Comparison of ENCODE assay signal across 14 cellular contexts in genomic region chr12:110451263-110451662, GRCh38. TPM values are rescaled to one million over a fixed set of nuclear protein-coding genes. Genes with fewer than 3 reads are reported as not detected.
DNase-seq lines count a peak whose midpoint lies in the region; ATAC-seq and TF ChIP-seq lines count a peak whose summit lies in the region.
"Had no signal": no experiment of that assay in that cellular context is flagged by ENCODE, and none has a peak within 500 bp of the region (broad histone marks: within the 10 kb centered on the region; RNA-seq: fewer than 3 reads in every experiment).

No MANE protein-coding gene starts in this region.

- H3K4me2 ChIP-seq in SU-DHL-6 (ENCODE audit: low read depth, low read length, poor library complexity, severe bottlenecking): no peak overlapping the region

- no peaks in the 10 kb centered on the region for H3K9me3 ChIP-seq in SU-DHL-6 (ENCODE audit: insufficient read depth, low read length)
- H3K9me3 ChIP-seq in esophagus squamous epithelium: no peaks in the 10 kb centered on the region
- no peaks in the 10 kb centered on the region for H3K9me3 ChIP-seq in gastrocnemius medialis
- no peaks in the 10 kb centered on the region for H3K9me3 ChIP-seq in upper lobe of left lung

- in situ Hi-C loops in gastrocnemius medialis (cut with MboI; ENCODE audit: low sequenced_read_pairs in 4 of 4): loop anchor here in 3 of 4 donors (10.0 to 25.0 kb wide), 3 partner anchors 54 to 434 kb away; partner anchors contain the start of genes CCDC63 (in 1 of the 3), RAD9B (in 1 of the 3) and VPS29 (in 1 of the 3)

- TF ChIP-seq CTCF in SU-DHL-6 (IDR thresholded peaks at IDR 0.05; ENCODE audit: insufficient read depth, low read length, poor library complexity, severe bottlenecking) (no peak), esophagus squamous epithelium (IDR thresholded peaks at IDR 0.05) (no peak), gastrocnemius medialis (IDR thresholded peaks at IDR 0.05 in 4 of 5, conservative IDR thresholded peaks at IDR 0.05 in 1 of 5) (no peak), upper lobe of left lung (IDR thresholded peaks at IDR 0.05) (no peak)

- no peak for DNase-seq in activated CD4-positive, alpha-beta T cell treated with anti-CD3 and anti-CD28 coated beads, Interleukin-2, amount 10 ng/mL, durations not matched to agents 24 days and 14 days
- DNase-seq in activated CD4-positive, alpha-beta T cell treated with anti-CD3 and anti-CD28 coated beads, Interleukin-2, amount 50 U/mL, for 1 hour: no peak
- DNase-seq in esophagus squamous epithelium (lab: John Stamatoyannopoulos, UW): no peak
- no peak for DNase-seq in gastrocnemius medialis
- no peak for DNase-seq in NAMALWA (ENCODE audit: low spot score)
- no peak for DNase-seq in upper lobe of left lung
- DNase-seq in pons (ENCODE audit: low spot score): no peak
- DNase-seq: dermis blood vessel endothelial cell, DMS153, NCI-H1417 treated with DMSO at 0.1 percent for 48 hours, NCI-H524 treated with DMSO at 0.1 percent for 48 hours, SHP77 had no signal

- no peak overlapping the region for H3K9ac ChIP-seq in SU-DHL-6 (ENCODE audit: low read length)

- TF ChIP-seq POLR2A in esophagus squamous epithelium (IDR thresholded peaks at IDR 0.05): no peak
- no peak for TF ChIP-seq POLR2A in gastrocnemius medialis (IDR thresholded peaks at IDR 0.05)
- no peak for TF ChIP-seq POLR2A in upper lobe of left lung (IDR thresholded peaks at IDR 0.05)

- no peaks in the 10 kb centered on the region for H3K9me2 ChIP-seq in SU-DHL-6 (replicated peaks; ENCODE audit: insufficient read depth, low read length)

- H3K27me3 Mint-ChIP-seq in activated CD4-positive, alpha-beta T cell treated with anti-CD3 and anti-CD28 coated beads, Interleukin-2, amount 10 ng/mL, durations not matched to agents 24 days and 14 days: no peaks in the 10 kb centered on the region

- ATAC-seq in gastrocnemius medialis (no peak), upper lobe of left lung (ENCODE audit: low FRiP score in 2 of 2) (no peak)
- ATAC-seq: WTC11 had no signal

- H4K20me1 ChIP-seq in SU-DHL-6 (ENCODE audit: low read depth, low read length): peaks cover 8% of the 10 kb centered on the region; the same call in 1 of the 2 replicates

- intact Hi-C loops in activated CD4-positive, alpha-beta T cell treated with anti-CD3 and anti-CD28 coated beads, Interleukin-2, amount 10 ng/mL, durations not matched to agents 24 days and 14 days (cut with micrococcal nuclease): loop anchor here (2.0 kb wide), 1 partner anchor 20 kb away; no protein-coding TSS in a partner anchor
- intact Hi-C loops in esophagus squamous epithelium (cut with DNase I) (loop anchor here (10.0 kb wide), 1 partner anchor 64 kb away; no protein-coding TSS in a partner anchor), gastrocnemius medialis (cut with DNase I; ENCODE audit: low total_unique reads) (loop anchor here (5.0 kb wide), 1 partner anchor 436 kb away; no protein-coding TSS in a partner anchor)

- peaks cover 50% of the 10 kb centered on the region for H3K36me3 Mint-ChIP-seq in activated CD4-positive, alpha-beta T cell treated with anti-CD3 and anti-CD28 coated beads, Interleukin-2, amount 10 ng/mL, durations not matched to agents 24 days and 14 days (ENCODE audit: low read depth)

- H3K79me2 ChIP-seq in SU-DHL-6 (ENCODE audit: insufficient read depth, low read length): peaks cover 39% of the 10 kb centered on the region

- WGBS in esophagus squamous epithelium, 2 donors: 50 to 79% methylated on average over 1 of the region's 1 CpG
- 57 to 75% methylated on average over 1 of the region's 1 CpG for WGBS in upper lobe of left lung, 2 donors

- no peaks in the 10 kb centered on the region for H3K9me3 Mint-ChIP-seq in activated CD4-positive, alpha-beta T cell treated with anti-CD3 and anti-CD28 coated beads, Interleukin-2, amount 10 ng/mL, durations not matched to agents 24 days and 14 days
- H3K9me3 Mint-ChIP-seq: WTC11 had no signal

- H3K27ac ChIP-seq in SU-DHL-6 (ENCODE audit: low read depth, low read length) (peak overlapping the region; percentile 76), esophagus squamous epithelium (peak overlapping the region in 3 of 4 donors; percentile 14 to 96 (median 18)), gastrocnemius medialis (peak overlapping the region in 3 of 4 donors; percentile 89 to 97 (median 90)), upper lobe of left lung (peak overlapping the region in 1 of 4 donors; percentile 43)

- peak overlapping the region; percentile 100 for H3K27ac Mint-ChIP-seq in activated CD4-positive, alpha-beta T cell treated with anti-CD3 and anti-CD28 coated beads, Interleukin-2, amount 10 ng/mL, durations not matched to agents 24 days and 14 days

- peak overlapping the region; percentile 100 for H3K4me3 Mint-ChIP-seq in activated CD4-positive, alpha-beta T cell treated with anti-CD3 and anti-CD28 coated beads, Interleukin-2, amount 10 ng/mL, durations not matched to agents 24 days and 14 days

- H3K27me3 ChIP-seq in SU-DHL-6 (ENCODE audit: low read length) (no peaks in the 10 kb centered on the region), esophagus squamous epithelium (no peaks in the 10 kb centered on the region), gastrocnemius medialis (no peaks in the 10 kb centered on the region), upper lobe of left lung (no peaks in the 10 kb centered on the region)

- peaks cover 31% of the 10 kb centered on the region for H3K4me1 Mint-ChIP-seq in activated CD4-positive, alpha-beta T cell treated with anti-CD3 and anti-CD28 coated beads, Interleukin-2, amount 10 ng/mL, durations not matched to agents 24 days and 14 days

- H3K36me3 ChIP-seq in SU-DHL-6 (ENCODE audit: low read length) (peaks cover 19% of the 10 kb centered on the region; the same call in 1 of the 2 replicates), esophagus squamous epithelium (peaks cover 0 to 58% (median 0%) of the 10 kb centered on the region in 3 donors), gastrocnemius medialis (peaks cover 0 to 29% of the 10 kb centered on the region in 2 donors), upper lobe of left lung (peaks cover 0 to 34% (median 3%) of the 10 kb centered on the region in 4 donors)

- H2AFZ ChIP-seq in SU-DHL-6 (ENCODE audit: low read depth, low read length, severe bottlenecking): no peak overlapping the region

- H3F3A ChIP-seq in SU-DHL-6 (ENCODE audit: insufficient read depth): peaks cover 36% of the 10 kb centered on the region

- no peak for TF ChIP-seq EP300 in upper lobe of left lung (IDR thresholded peaks at IDR 0.05)

- H3K4me1 ChIP-seq in esophagus squamous epithelium (peaks cover 0 to 38% (median 23%) of the 10 kb centered on the region in 3 donors), gastrocnemius medialis (peaks cover 12 to 13% of the 10 kb centered on the region in 2 donors), upper lobe of left lung (peaks cover 19 to 47% (median 26%) of the 10 kb centered on the region in 4 donors)

- H3K4me3 ChIP-seq in SU-DHL-6 (ENCODE audit: insufficient read depth, low read length, poor library complexity, severe bottlenecking) (no peak overlapping the region), esophagus squamous epithelium (no peak overlapping the region), gastrocnemius medialis (no peak overlapping the region), upper lobe of left lung (no peak overlapping the region)

RNA-seq across cellular contexts. Expression of gene ARPC3, which starts 1.1 kb away (rescaled TPM):
- total RNA-seq in activated CD4-positive, alpha-beta T cell treated with anti-CD3 and anti-CD28 coated beads, Interleukin-2, amount 10 ng/mL, durations not matched to agents 24 days and 14 days: 285 and 300 TPM in 2 replicates
- total RNA-seq in esophagus squamous epithelium (100 to 1,000 TPM; 439 to 894 (median 711) TPM), gastrocnemius medialis (100 to 1,000 TPM; 170 to 327 (median 213) TPM), upper lobe of left lung (100 to 1,000 TPM; 139 to 347 (median 245) TPM)

RNA-seq across cellular contexts. Expression of gene GPN3, which starts 16.8 kb away (rescaled TPM):
- total RNA-seq in activated CD4-positive, alpha-beta T cell treated with anti-CD3 and anti-CD28 coated beads, Interleukin-2, amount 10 ng/mL, durations not matched to agents 24 days and 14 days: 60.0 and 62.8 TPM in 2 replicates
- total RNA-seq in esophagus squamous epithelium (10 to 100 TPM in 3 of 4 donors, 1 to 10 TPM in 1; 5.5 to 27.1 (median 12.9) TPM), gastrocnemius medialis (10 to 100 TPM; 18.4 to 26.8 (median 24.6) TPM), upper lobe of left lung (10 to 100 TPM in 4 of 6 donors, 1 to 10 TPM in 2; 4.1 to 31.4 (median 19.6) TPM)

RNA-seq across cellular contexts. Expression of gene FAM216A, which starts 17.4 kb away (rescaled TPM):
- total RNA-seq in activated CD4-positive, alpha-beta T cell treated with anti-CD3 and anti-CD28 coated beads, Interleukin-2, amount 10 ng/mL, durations not matched to agents 24 days and 14 days: 53.7 and 54.4 TPM in 2 replicates
- total RNA-seq in esophagus squamous epithelium (1 to 10 TPM in 3 of 4 donors, not detected in 1; 1.9 to 7.1 (median 3.4) TPM), gastrocnemius medialis (1 to 10 TPM in 3 of 4 donors, under 1 TPM in 1; 0.82 to 3.5 (median 2.2) TPM), upper lobe of left lung (1 to 10 TPM; 3.1 to 6.1 (median 3.2) TPM)

RNA-seq across cellular contexts. Expression of gene ANAPC7, which starts 47.8 kb away (rescaled TPM):
- 71.4 and 77.4 TPM in 2 replicates for total RNA-seq in activated CD4-positive, alpha-beta T cell treated with anti-CD3 and anti-CD28 coated beads, Interleukin-2, amount 10 ng/mL, durations not matched to agents 24 days and 14 days
- total RNA-seq in esophagus squamous epithelium (10 to 100 TPM; 67.5 to 78.8 (median 74.4) TPM), gastrocnemius medialis (10 to 100 TPM; 27.5 to 57.1 (median 38.2) TPM), upper lobe of left lung (10 to 100 TPM; 33.5 to 90.1 (median 43.1) TPM)

RNA-seq across cellular contexts. Expression of gene VPS29, which starts 50.6 kb away (rescaled TPM):
- total RNA-seq in activated CD4-positive, alpha-beta T cell treated with anti-CD3 and anti-CD28 coated beads, Interleukin-2, amount 10 ng/mL, durations not matched to agents 24 days and 14 days: 101 and 106 TPM in 2 replicates
- total RNA-seq in esophagus squamous epithelium (100 to 1,000 TPM in 2 of 4 donors, 10 to 100 TPM in 2; 66.9 to 146 (median 110) TPM), gastrocnemius medialis (100 to 1,000 TPM in 2 of 4 donors, 10 to 100 TPM in 2; 76.4 to 145 (median 92.9) TPM), upper lobe of left lung (100 to 1,000 TPM in 1 of 6 donors, 10 to 100 TPM in 5; 29.9 to 102 (median 86.7) TPM)
